ENCODE assay signal across 8 cellular contexts in the genomic region with DNA sequence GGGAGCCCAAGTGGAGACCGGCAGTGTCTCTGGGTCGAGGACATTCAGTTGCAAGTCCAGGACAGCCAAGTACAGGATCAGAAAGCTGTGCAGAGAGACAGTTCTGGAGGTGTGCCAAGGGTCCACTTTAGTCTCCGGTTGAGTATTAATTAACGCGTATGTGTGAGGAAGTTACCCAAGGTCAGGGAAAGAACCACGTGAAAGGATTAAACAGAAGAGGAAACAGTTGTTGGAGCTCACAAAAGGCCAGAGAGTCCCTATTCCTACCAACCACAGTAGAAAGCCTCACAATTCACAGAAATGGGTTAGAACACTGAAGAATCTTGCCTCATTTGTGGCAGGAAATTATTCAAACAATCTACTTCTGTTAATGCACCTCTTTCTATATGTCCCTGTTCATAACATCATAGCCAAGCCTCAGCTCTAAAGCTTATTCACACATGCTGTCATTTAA. TPM values are rescaled to one million over a fixed set of nuclear protein-coding genes. Genes with fewer than 3 reads are reported as not detected.
DNase-seq lines count a peak whose midpoint lies in the region; ATAC-seq, FAIRE-seq and TF ChIP-seq lines count a peak whose summit lies in the region.

No MANE protein-coding gene starts in this region.

- H3K27me3 ChIP-seq in BE2C: peaks cover 5% of the 10 kb centered on the region; the same call in 1 of the 2 replicates
- no peaks in the 10 kb centered on the region for H3K27me3 ChIP-seq in endocrine pancreas (ENCODE audit: control insufficient read depth, insufficient read depth, low read length)
- no peaks in the 10 kb centered on the region for H3K27me3 ChIP-seq in small intestine (ENCODE audit: control insufficient read depth in 2 of 2, insufficient read depth in 2 of 2, low read length in 2 of 2)
- no peaks in the 10 kb centered on the region for H3K27me3 ChIP-seq in psoas muscle (ENCODE audit: insufficient read depth in 3 of 3, low read length in 2 of 3)

- no peaks in the 10 kb centered on the region for H3K36me3 ChIP-seq in BE2C
- H3K36me3 ChIP-seq in endocrine pancreas (ENCODE audit: control insufficient read depth, insufficient read depth, low read length): no peaks in the 10 kb centered on the region
- H3K36me3 ChIP-seq in small intestine (ENCODE audit: control insufficient read depth in 2 of 2, insufficient read depth in 2 of 2, low read length in 2 of 2): no peaks in the 10 kb centered on the region
- no peaks in the 10 kb centered on the region for H3K36me3 ChIP-seq in psoas muscle (ENCODE audit: insufficient read depth in 1 of 2, low read depth in 1 of 2)

- TF ChIP-seq CTCF in BE2C (IDR thresholded peaks at IDR 0.05; ENCODE audit: low read depth, low read length): no peak
- no peak for TF ChIP-seq CTCF in psoas muscle (IDR thresholded peaks at IDR 0.05)

- peak; percentile 42 for DNase-seq in BE2C
- DNase-seq in NCI-H510A (lab: John Stamatoyannopoulos, UW): peak; percentile 24
- DNase-seq in small intestine: peak; percentile 90
- no peak for DNase-seq in psoas muscle
- no peak for DNase-seq in stimulated activated CD4-positive, alpha-beta T cell treated with anti-CD3 and anti-CD28 coated beads, Interleukin-4, amount 100 ng/mL, for 24 hours

- H3K9me3 ChIP-seq in BE2C (no peaks in the 10 kb centered on the region), endocrine pancreas (ENCODE audit: control insufficient read depth, low read length) (no peaks in the 10 kb centered on the region), small intestine (ENCODE audit: control insufficient read depth, low read depth) (no peaks in the 10 kb centered on the region), psoas muscle (no peaks in the 10 kb centered on the region)

- H3K4me3 ChIP-seq in BE2C (ENCODE audit: low read depth, low read length) (no peak overlapping the region), endocrine pancreas (ENCODE audit: control insufficient read depth, insufficient read depth, low read length) (peak overlapping the region; percentile 7), small intestine (ENCODE audit: low read depth in 1 of 2, low read length in 2 of 2) (no peak overlapping the region), psoas muscle (no peak overlapping the region)

- ATAC-seq in GM21825 (IDR thresholded peaks at IDR 0.05; ENCODE audit: unreplicated experiment) (peak; percentile 73), psoas muscle (no peak), GM18517 (IDR thresholded peaks at IDR 0.05; ENCODE audit: unreplicated experiment) (no peak)

- no peak overlapping the region for H3K9ac ChIP-seq in endocrine pancreas (ENCODE audit: control insufficient read depth, insufficient read depth, low read length)

- no peak for FAIRE-seq in small intestine (lab: Jason Lieb, UNC)

- WGBS in small intestine, 3 donors: 7 to 19% (median 10%) methylated on average over 6 of the region's 6 CpGs
- 2 to 4% (median 3%) methylated on average over 6 of the region's 6 CpGs for WGBS in psoas muscle, 3 donors

- H3K27ac ChIP-seq in small intestine (ENCODE audit: low read depth in 1 of 2, low read length in 1 of 2): peak overlapping the region in 1 of 2 donors; percentile 65
- no peak overlapping the region for H3K27ac ChIP-seq in psoas muscle

- H3K4me1 ChIP-seq in BE2C: peaks cover 2% of the 10 kb centered on the region; the same call in 1 of the 2 replicates
- H3K4me1 ChIP-seq in endocrine pancreas (ENCODE audit: control insufficient read depth, insufficient read depth, low read length): peaks cover 2% of the 10 kb centered on the region
- peaks cover 0 to 6% of the 10 kb centered on the region in 2 donors for H3K4me1 ChIP-seq in small intestine (ENCODE audit: control insufficient read depth in 2 of 2, insufficient read depth in 1 of 2, low read depth in 1 of 2, low read length in 1 of 2)
- H3K4me1 ChIP-seq in psoas muscle: no peaks in the 10 kb centered on the region

- intact Hi-C loops in psoas muscle (cut with DNase I): loop anchor here in 1 of 2 donors (5.0 to 10.0 kb wide), 2 partner anchors 113 to 185 kb away; no protein-coding TSS in a partner anchor

RNA-seq across cellular contexts. Expression of gene NSUN7, which starts 17.9 kb away (rescaled TPM):
- not detected for polyA plus RNA-seq in BE2C (2012; ENCODE audit: insufficient read depth, insufficient read length, low read depth)
- polyA plus RNA-seq in small intestine: 1 to 10 TPM; 1.1 to 5.5 (median 1.1) TPM
- under 1 TPM in 2 of 4 donors, not detected in 2; 0.11 to 0.39 TPM for total RNA-seq in psoas muscle
- polyA plus RNA-seq in psoas muscle: under 1 TPM in 1 of 3 donors, not detected in 2; 0.03 TPM

Comparison
In these comparisons a context has a peak if more than half of its experiments do, and no peak if none do; other contexts are left out.
1. DNase-seq: peak in BE2C (single experiment), NCI-H510A (single experiment) and small intestine (single experiment); none in psoas muscle (0 of 2) and stimulated activated CD4-positive, alpha-beta T cell treated with anti-CD3 and anti-CD28 coated beads, Interleukin-4, amount 100 ng/mL, for 24 hours (single experiment).